In genomic region chr12:130139971-130140547, GRCh38 we compare ENCODE assay signal across 1 cellular context.
TF ChIP-seq lines count a peak whose summit lies in the region.

No MANE protein-coding gene starts in this region.

TF ChIP-seq in HepG2, 621 proteins besides CTCF, POLR2A, EP300 and RAD21 (continued from another document):
- TF ChIP-seq MAZ (IDR thresholded peaks at IDR 0.05; ENCODE audit: borderline replicate concordance, low read depth, low read length) (no peak), MAZ (CRISPR knock-in tag; IDR thresholded peaks at IDR 0.05; ENCODE audit: low read depth) (no peak), ZNF768 (CRISPR knock-in tag; IDR thresholded peaks at IDR 0.05) (peak; percentile 95)
